In genomic region chr18:43486462-43486861, GRCh38 we compare ENCODE assay signal across 14 cellular contexts.
DNase-seq lines count a peak whose midpoint lies in the region; ATAC-seq lines count a peak whose summit lies in the region.
"Had no signal": no experiment of that assay in that cellular context is flagged by ENCODE, and none has a peak within 500 bp of the region (broad histone marks: within the 10 kb centered on the region; RNA-seq: fewer than 3 reads in every experiment).

No MANE protein-coding gene starts in this region.

- peaks cover 6 to 40% (median 14%) of the 10 kb centered on the region in 7 donors for H3K9me3 Mint-ChIP-seq in naive B cell

- H3K4me3 ChIP-seq in Jurkat, Clone E6-1 (ENCODE audit: low read length): no peak overlapping the region
- H3K4me3 ChIP-seq: dorsolateral prefrontal cortex, mucosa of descending colon, SJSA1, thyroid gland had no signal

- H3K27ac Mint-ChIP-seq in naive B cell: no peak overlapping the region

- peaks cover 0 to 4% of the 10 kb centered on the region in 2 donors for H3K36me3 Mint-ChIP-seq in naive B cell

- H3K4me3 Mint-ChIP-seq in naive B cell: no peak overlapping the region

- ATAC-seq in naive B cell (ENCODE audit: low read depth in 2 of 2): no peak
- no peak for ATAC-seq in GM18907 (IDR thresholded peaks at IDR 0.05; ENCODE audit: unreplicated experiment)

- DNase-seq in NCI-H510A (lab: John Stamatoyannopoulos, UW) (peak; percentile 14), NCI-H510A treated with DMSO at 0.1 percent for 48 hours (lab: John Stamatoyannopoulos, UW) (no peak), amniotic epithelial cell (ENCODE audit: low read depth) (peak; percentile 2), naive B cell (peak; percentile 4), NCI-H1092 treated with DMSO at 0.1 percent for 48 hours (lab: John Stamatoyannopoulos, UW) (no peak)
- peak; percentile 37 for DNase-seq in Jurkat, Clone E6-1 (ENCODE audit: low read depth, low spot score)
- no peak for DNase-seq in stimulated activated CD4-positive, alpha-beta T cell treated with anti-CD3 and anti-CD28 coated beads, Interleukin-4, amount 100 ng/mL, for 24 hours
- DNase-seq: activated gamma-delta T cell, dorsolateral prefrontal cortex, mucosa of descending colon, MV-4-11 had no signal

- no peaks in the 10 kb centered on the region for H3K4me1 Mint-ChIP-seq in naive B cell

- H3K27me3 Mint-ChIP-seq in naive B cell: no peaks in the 10 kb centered on the region

Comparison
In these comparisons a context has a peak if more than half of its experiments do, and no peak if none do; other contexts are left out.
1. DNase-seq: peak in NCI-H510A (single experiment), Jurkat, Clone E6-1 (single experiment), amniotic epithelial cell (single experiment) and naive B cell (single experiment); none in NCI-H510A treated with DMSO at 0.1 percent for 48 hours (single experiment), NCI-H1092 treated with DMSO at 0.1 percent for 48 hours (single experiment) and stimulated activated CD4-positive, alpha-beta T cell treated with anti-CD3 and anti-CD28 coated beads, Interleukin-4, amount 100 ng/mL, for 24 hours (single experiment).